1 cellular context compared by ENCODE assay signal in the genomic region with DNA sequence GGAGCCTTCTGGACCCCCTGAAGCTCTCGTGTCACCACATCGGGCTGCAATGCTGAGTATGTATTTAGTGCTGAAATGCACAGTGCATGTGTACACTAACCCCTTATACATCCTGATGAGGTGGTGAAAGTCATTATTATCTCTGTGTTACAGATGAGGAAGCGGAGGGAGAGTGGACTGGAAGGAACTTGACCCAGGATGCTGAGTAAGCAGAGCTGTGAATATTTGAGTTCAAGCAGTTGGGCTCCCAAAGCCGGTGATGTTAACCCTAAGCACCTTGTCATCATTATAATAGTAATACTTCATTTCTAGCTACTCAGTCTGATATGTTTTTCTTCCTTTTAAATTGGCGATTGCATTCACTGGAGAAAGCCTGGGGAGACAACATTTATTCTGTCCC.
TF ChIP-seq lines count a peak whose summit lies in the region.

No MANE protein-coding gene starts in this region.

TF ChIP-seq in K562, 482 proteins besides CTCF, POLR2A, EP300 and RAD21 (continued from another document):
- TF ChIP-seq, protein P1, sequence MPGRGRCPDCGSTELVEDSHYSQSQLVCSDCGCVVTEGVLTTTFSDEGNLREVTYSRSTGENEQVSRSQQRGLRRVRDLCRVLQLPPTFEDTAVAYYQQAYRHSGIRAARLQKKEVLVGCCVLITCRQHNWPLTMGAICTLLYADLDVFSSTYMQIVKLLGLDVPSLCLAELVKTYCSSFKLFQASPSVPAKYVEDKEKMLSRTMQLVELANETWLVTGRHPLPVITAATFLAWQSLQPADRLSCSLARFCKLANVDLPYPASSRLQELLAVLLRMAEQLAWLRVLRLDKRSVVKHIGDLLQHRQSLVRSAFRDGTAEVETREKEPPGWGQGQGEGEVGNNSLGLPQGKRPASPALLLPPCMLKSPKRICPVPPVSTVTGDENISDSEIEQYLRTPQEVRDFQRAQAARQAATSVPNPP (IDR thresholded peaks at IDR 0.05; ENCODE audit: borderline replicate concordance, insufficient read depth, insufficient read length) = no peak
- peak; percentile 16; the same call in 1 of the 2 replicates for TF ChIP-seq SPI1 (IDR thresholded peaks at IDR 0.05; ENCODE audit: borderline replicate concordance, low read depth, low read length)
- TF ChIP-seq FOXP1 (CRISPR knock-in tag; IDR thresholded peaks at IDR 0.05) = no peak
- TF ChIP-seq ZNF316 (IDR thresholded peaks at IDR 0.05) = peak; percentile 69
- TF ChIP-seq KDM1A (IDR thresholded peaks at IDR 0.05) = no peak
- no peak for TF ChIP-seq POLR3A (IDR thresholded peaks at IDR 0.05; ENCODE audit: borderline replicate concordance, extremely low read depth, insufficient read depth, insufficient read length)
- TF ChIP-seq ZNF778 (CRISPR knock-in tag; IDR thresholded peaks at IDR 0.05) = no peak
- TF ChIP-seq CREM (IDR thresholded peaks at IDR 0.05; ENCODE audit: low read depth) = no peak
- peak; percentile 15 for TF ChIP-seq MEIS2 (IDR thresholded peaks at IDR 0.05; ENCODE audit: partially characterized antibody)
